Comparison of ENCODE assay signal across 9 cellular contexts in the genomic region with DNA sequence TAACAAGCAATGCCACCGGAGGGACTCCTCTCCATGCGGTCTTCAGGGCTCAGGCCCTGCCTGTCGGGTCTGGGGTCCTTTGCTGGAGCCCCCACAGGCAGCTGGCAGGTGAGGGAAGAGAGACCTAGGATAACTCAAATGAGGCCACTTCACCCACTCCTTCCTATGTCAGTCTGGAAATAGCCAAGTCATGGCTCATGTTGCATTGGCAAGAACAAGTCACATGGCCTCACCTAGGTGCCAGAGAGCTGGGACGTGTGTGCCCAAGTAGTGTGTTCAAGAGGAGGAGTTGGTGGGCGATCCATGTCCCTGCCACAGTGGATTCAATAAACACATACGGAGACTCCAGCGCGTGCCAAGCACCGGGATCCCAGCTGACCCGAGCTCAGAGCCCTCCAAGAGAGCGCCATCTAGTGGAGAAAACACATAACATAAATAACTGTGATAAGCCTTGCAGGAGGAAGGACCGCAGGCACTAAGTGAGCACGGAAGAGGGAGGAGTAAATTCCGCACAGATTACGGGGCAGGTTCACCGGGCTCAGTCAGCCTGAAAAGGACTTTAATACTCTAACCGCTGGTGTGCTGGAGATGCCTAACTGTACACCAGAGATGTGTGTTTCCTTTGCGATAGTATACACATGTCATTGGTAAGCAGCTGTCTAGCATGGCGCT.
A peak's percentile ranks its signal among the peaks of the same experiment; 100 is the strongest.
DNase-seq lines count a peak whose midpoint lies in the region; TF ChIP-seq lines count a peak whose summit lies in the region.
"Had no signal": no experiment of that assay in that cellular context is flagged by ENCODE, and none has a peak within 500 bp of the region (broad histone marks: within the 10 kb centered on the region; RNA-seq: fewer than 3 reads in every experiment).

No MANE protein-coding gene starts in this region.

- H3K36me3 Mint-ChIP-seq in glutamatergic neuron (ENCODE audit: unreplicated experiment), result peaks cover 6% of the 10 kb centered on the region
- H3K36me3 Mint-ChIP-seq: T-cell had no signal

- DNase-seq in AG20443 (ENCODE audit: low spot score) (peak; percentile 63), HEK293T (ENCODE audit: extremely low spot score) (peak; percentile 70), M059J (ENCODE audit: low read depth) (peak; percentile 93), UCSD-AML1 (lab: John Stamatoyannopoulos, UW; ENCODE audit: unreplicated experiment) (peak; percentile 51), glutamatergic neuron (peak; percentile 36), retinal pigment epithelial cell (ENCODE audit: low read depth) (peak; percentile 69), NOMO-1 treated with dmso at 0.1 percent for 144 hours (lab: John Stamatoyannopoulos, UW; ENCODE audit: unreplicated experiment) (no peak)
- DNase-seq: T-cell had no signal

- H3K4me3 Mint-ChIP-seq in glutamatergic neuron (ENCODE audit: unreplicated experiment), result no peak overlapping the region
- H3K4me3 Mint-ChIP-seq: T-cell had no signal

- peaks cover 1% of the 10 kb centered on the region for H3K27me3 Mint-ChIP-seq in glutamatergic neuron (ENCODE audit: unreplicated experiment)

- CTCF ChIA-PET in HEK293T (lab: Yijun Ruan, JAX), result interaction anchor here (0.6 to 1.0 kb wide), 2 partner anchors 12 to 715 kb away, joined by 3 to 5 read pairs; no protein-coding TSS in a partner anchor

- TF ChIP-seq CTCF in GM12872 (IDR thresholded peaks at IDR 0.05; ENCODE audit: insufficient read depth, low read depth, low read length) (peak; percentile 67), glutamatergic neuron (IDR thresholded peaks at IDR 0.05; ENCODE audit: partially characterized antibody, unreplicated experiment) (peak; percentile 86), retinal pigment epithelial cell (conservative IDR thresholded peaks at IDR 0.05; ENCODE audit: low read depth, low read length) (peak; percentile 65)

- no peak overlapping the region for H3K4me3 ChIP-seq in retinal pigment epithelial cell (ENCODE audit: low read length)

- H3K9me3 Mint-ChIP-seq in glutamatergic neuron (ENCODE audit: unreplicated experiment), result peaks cover 4% of the 10 kb centered on the region

- no peak overlapping the region for H3K27ac Mint-ChIP-seq in glutamatergic neuron (ENCODE audit: unreplicated experiment)
- H3K27ac Mint-ChIP-seq: T-cell had no signal

- H3K4me1 Mint-ChIP-seq in glutamatergic neuron (ENCODE audit: low read depth, unreplicated experiment), result peaks cover 10% of the 10 kb centered on the region
- H3K4me1 Mint-ChIP-seq: T-cell had no signal

- POLR2A ChIA-PET in HEK293T (lab: Yijun Ruan, JAX), result no interaction called here

TF ChIP-seq in HEK293T, 16 proteins besides CTCF, POLR2A, EP300 and RAD21:
- TF ChIP-seq L3MBTL2 (conservative IDR thresholded peaks at IDR 0.05), result peak; percentile 71
- TF ChIP-seq BHLHE40 (IDR thresholded peaks at IDR 0.05; ENCODE audit: borderline replicate concordance), result no peak
